Comparison of ENCODE assay signal across 8 cellular contexts in genomic region chr3:42535981-42536784, GRCh38. TPM values are rescaled to one million over a fixed set of nuclear protein-coding genes. Genes with fewer than 3 reads are reported as not detected.
DNase-seq lines count a peak whose midpoint lies in the region; ATAC-seq and TF ChIP-seq lines count a peak whose summit lies in the region.

No MANE protein-coding gene starts in this region.

- ATAC-seq in GM19351 (IDR thresholded peaks at IDR 0.05; ENCODE audit: unreplicated experiment) (no peak), HG03571 (IDR thresholded peaks at IDR 0.05; ENCODE audit: unreplicated experiment) (no peak)

- DNase-seq in EH (ENCODE audit: low read depth): peak; percentile 28
- peak; percentile 44 for DNase-seq in Jurkat, Clone E6-1 (ENCODE audit: low read depth, low spot score)
- peak; percentile 33 to 35 for DNase-seq in activated CD4-positive, alpha-beta T cell treated with anti-CD3 and anti-CD28 coated beads, Interleukin-2, amount 50 U/mL, for 4 hours
- DNase-seq in glomerular visceral epithelial cell (ENCODE audit: extremely low spot score): peak; percentile 6
- DNase-seq in stimulated activated CD4-positive, alpha-beta T cell treated with anti-CD3 and anti-CD28 coated beads, Interleukin-15, amount 100 ng/mL, for 24 hours: peak; percentile 60
- DNase-seq in uterus: no peak

- no peak overlapping the region for H3K27ac ChIP-seq in uterus

- H3K4me1 ChIP-seq in uterus: no peaks in the 10 kb centered on the region

- no peaks in the 10 kb centered on the region for H3K9me3 ChIP-seq in uterus

- no peak for TF ChIP-seq POLR2A in uterus (IDR thresholded peaks at IDR 0.05)

- intact Hi-C loops in uterus (cut with DNase I; ENCODE audit: low total_unique reads): no loop called here

- no peaks in the 10 kb centered on the region for H3K27me3 ChIP-seq in uterus

- H3K4me3 ChIP-seq in Jurkat, Clone E6-1 (ENCODE audit: low read length): no peak overlapping the region
- no peak overlapping the region for H3K4me3 ChIP-seq in uterus

- TF ChIP-seq CTCF in uterus (IDR thresholded peaks at IDR 0.05): no peak

- H3K36me3 ChIP-seq in uterus: no peaks in the 10 kb centered on the region

RNA-seq across cellular contexts. Expression of gene VIPR1, which starts 33.7 kb away (rescaled TPM):
- 1.6 TPM for polyA plus RNA-seq in Jurkat, Clone E6-1 (2012; ENCODE audit: insufficient read depth, insufficient read length)
- 1 to 10 TPM in 2 of 4 donors, under 1 TPM in 2; 0.26 to 1.5 (median 0.99) TPM for total RNA-seq in uterus

RNA-seq across cellular contexts. Expression of gene SEC22C, which starts 45.6 kb away (rescaled TPM):
- polyA plus RNA-seq in Jurkat, Clone E6-1 (2012; ENCODE audit: insufficient read depth, insufficient read length): 34.4 TPM
- total RNA-seq in uterus: 10 to 100 TPM; 49.7 to 82.6 (median 66.0) TPM

RNA-seq across cellular contexts. Expression of gene SS18L2, which starts 54.5 kb away (rescaled TPM):
- 58.8 TPM for polyA plus RNA-seq in Jurkat, Clone E6-1 (2012; ENCODE audit: insufficient read depth, insufficient read length)
- total RNA-seq in uterus: 10 to 100 TPM in 3 of 4 donors, 1 to 10 TPM in 1; 7.4 to 20.0 (median 15.7) TPM

Comparison
In these comparisons a context has a peak if more than half of its experiments do, and no peak if none do; other contexts are left out.
1. DNase-seq: peak in EH (single experiment), Jurkat, Clone E6-1 (single experiment), activated CD4-positive, alpha-beta T cell treated with anti-CD3 and anti-CD28 coated beads, Interleukin-2, amount 50 U/mL, for 4 hours (2 of 2), glomerular visceral epithelial cell (single experiment) and stimulated activated CD4-positive, alpha-beta T cell treated with anti-CD3 and anti-CD28 coated beads, Interleukin-15, amount 100 ng/mL, for 24 hours (single experiment); none in uterus (0 of 2).